ENCODE assay signal across 8 cellular contexts in the genomic region with DNA sequence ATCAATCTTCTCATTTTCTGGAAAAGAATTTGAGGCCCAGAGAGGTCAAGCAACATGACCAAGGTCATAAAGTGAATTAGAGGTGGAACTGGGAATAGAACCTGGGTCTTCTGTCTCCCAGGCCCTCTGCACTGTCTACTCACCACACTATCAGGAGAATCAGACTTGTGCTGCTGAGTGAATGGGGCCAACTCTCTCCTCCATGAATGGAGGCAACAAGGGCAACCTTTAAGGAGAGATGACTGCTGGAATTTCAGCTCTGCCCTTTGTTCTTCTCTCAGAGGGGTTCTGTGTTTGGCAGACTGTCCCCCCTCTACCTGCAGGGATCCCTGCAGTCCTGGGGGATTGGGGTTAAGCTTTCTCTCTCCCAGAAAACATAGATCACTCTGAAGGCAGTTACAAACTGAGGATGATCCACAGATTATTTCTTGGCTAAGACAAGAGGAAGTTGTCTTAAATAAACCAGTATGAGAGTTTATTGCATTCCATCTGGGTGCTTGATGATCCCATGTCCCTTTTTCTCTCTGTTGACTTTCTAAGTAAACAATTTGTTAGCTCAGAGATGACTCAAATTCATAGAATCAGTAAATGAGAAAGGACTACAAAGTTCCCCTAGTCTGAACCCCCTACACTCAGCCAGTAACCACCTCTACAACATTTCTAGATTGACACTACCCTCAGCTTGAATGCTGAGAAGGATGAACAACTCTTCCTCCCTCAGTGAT.
DNase-seq lines count a peak whose midpoint lies in the region; ATAC-seq lines count a peak whose summit lies in the region.

No MANE protein-coding gene starts in this region.

- no peaks in the 10 kb centered on the region for H3K36me3 ChIP-seq in ACC112 (ENCODE audit: insufficient read depth, low read length)

- H3K4me3 ChIP-seq in ACC112 (ENCODE audit: low read depth, low read length) = peak overlapping the region; percentile 12; the same call in 1 of the 2 replicates

- H3K27ac Mint-ChIP-seq in activated T-helper 17 cell treated with anti-CD3 and anti-CD28 coated beads, Interleukin-2, amount 50 U/mL, for 72 hours = peak overlapping the region; percentile 100
- H3K27ac Mint-ChIP-seq in immature natural killer cell = peak overlapping the region; percentile 90 to 98 (median 94)
- peak overlapping the region; percentile 87 to 92 for H3K27ac Mint-ChIP-seq in stimulated activated naive CD8-positive, alpha-beta T cell treated with anti-CD3 and anti-CD28 coated beads, Interleukin-15, amount 100 ng/mL, for 72 hours

- H3K27me3 Mint-ChIP-seq in activated T-helper 17 cell treated with anti-CD3 and anti-CD28 coated beads, Interleukin-2, amount 50 U/mL, for 72 hours = no peaks in the 10 kb centered on the region
- peaks cover 3 to 6% (median 4%) of the 10 kb centered on the region in 3 donors for H3K27me3 Mint-ChIP-seq in immature natural killer cell (ENCODE audit: low read depth in 3 of 3)
- no peaks in the 10 kb centered on the region for H3K27me3 Mint-ChIP-seq in stimulated activated naive CD8-positive, alpha-beta T cell treated with anti-CD3 and anti-CD28 coated beads, Interleukin-15, amount 100 ng/mL, for 72 hours

- peak; percentile 42 for ATAC-seq in HG02588 (IDR thresholded peaks at IDR 0.05; ENCODE audit: unreplicated experiment)
- ATAC-seq in activated T-helper 17 cell treated with anti-CD3 and anti-CD28 coated beads, Interleukin-2, amount 50 U/mL, for 72 hours (replicated peaks) = peak; percentile 76
- peak; percentile 79 for ATAC-seq in stimulated activated naive CD8-positive, alpha-beta T cell treated with anti-CD3 and anti-CD28 coated beads, Interleukin-15, amount 100 ng/mL, for 72 hours

- peaks cover 32% of the 10 kb centered on the region for H3K4me1 ChIP-seq in ACC112 (ENCODE audit: control insufficient read depth, insufficient read depth, low read length, unreplicated experiment)

- no peaks in the 10 kb centered on the region for H3K36me3 Mint-ChIP-seq in activated T-helper 17 cell treated with anti-CD3 and anti-CD28 coated beads, Interleukin-2, amount 50 U/mL, for 72 hours (ENCODE audit: low read depth)
- H3K36me3 Mint-ChIP-seq in immature natural killer cell = peaks cover 0 to 7% (median 3%) of the 10 kb centered on the region in 3 donors

- H2AFZ ChIP-seq in ACC112 (ENCODE audit: low read length, unreplicated experiment) = peak overlapping the region; percentile 33

- H3K4me3 Mint-ChIP-seq in activated T-helper 17 cell treated with anti-CD3 and anti-CD28 coated beads, Interleukin-2, amount 50 U/mL, for 72 hours = peak overlapping the region; percentile 80
- H3K4me3 Mint-ChIP-seq in immature natural killer cell = peak overlapping the region in 4 of 5 donors; percentile 60 to 80 (median 66)
- H3K4me3 Mint-ChIP-seq in stimulated activated naive CD8-positive, alpha-beta T cell treated with anti-CD3 and anti-CD28 coated beads, Interleukin-15, amount 100 ng/mL, for 72 hours = peak overlapping the region; percentile 30 to 64

- H3K9me3 Mint-ChIP-seq in activated T-helper 17 cell treated with anti-CD3 and anti-CD28 coated beads, Interleukin-2, amount 50 U/mL, for 72 hours = peaks cover 5% of the 10 kb centered on the region
- H3K9me3 Mint-ChIP-seq in immature natural killer cell = peaks cover 0 to 3% (median 0%) of the 10 kb centered on the region in 6 donors
- peaks cover 10 to 21% of the 10 kb centered on the region in 2 donors for H3K9me3 Mint-ChIP-seq in stimulated activated naive CD8-positive, alpha-beta T cell treated with anti-CD3 and anti-CD28 coated beads, Interleukin-15, amount 100 ng/mL, for 72 hours

- peak overlapping the region; percentile 94 for H3K27ac ChIP-seq in ACC112 (ENCODE audit: low read depth, low read length)

- DNase-seq in immature natural killer cell = no peak
- DNase-seq in stimulated activated naive CD8-positive, alpha-beta T cell treated with anti-CD3 and anti-CD28 coated beads, Interleukin-15, amount 100 ng/mL, for 72 hours = no peak
- no peak for DNase-seq in hepatic stellate cell (ENCODE audit: low spot score)
- DNase-seq in GDM1 (lab: John Stamatoyannopoulos, UW) = no peak
- DNase-seq in NOMO-1 treated with dmso at 0.1 percent for 144 hours (lab: John Stamatoyannopoulos, UW; ENCODE audit: unreplicated experiment) = no peak

- peaks cover 41% of the 10 kb centered on the region for H3K4me1 Mint-ChIP-seq in activated T-helper 17 cell treated with anti-CD3 and anti-CD28 coated beads, Interleukin-2, amount 50 U/mL, for 72 hours
- peaks cover 34 to 38% of the 10 kb centered on the region in 2 donors for H3K4me1 Mint-ChIP-seq in immature natural killer cell
- peaks cover 39% of the 10 kb centered on the region for H3K4me1 Mint-ChIP-seq in stimulated activated naive CD8-positive, alpha-beta T cell treated with anti-CD3 and anti-CD28 coated beads, Interleukin-15, amount 100 ng/mL, for 72 hours

- no peaks in the 10 kb centered on the region for H3K27me3 ChIP-seq in ACC112 (ENCODE audit: insufficient read depth, low read length)

- H3K79me2 ChIP-seq in ACC112 (ENCODE audit: control insufficient read depth, insufficient read depth, low read length, unreplicated experiment) = no peaks in the 10 kb centered on the region
